In the genomic region with DNA sequence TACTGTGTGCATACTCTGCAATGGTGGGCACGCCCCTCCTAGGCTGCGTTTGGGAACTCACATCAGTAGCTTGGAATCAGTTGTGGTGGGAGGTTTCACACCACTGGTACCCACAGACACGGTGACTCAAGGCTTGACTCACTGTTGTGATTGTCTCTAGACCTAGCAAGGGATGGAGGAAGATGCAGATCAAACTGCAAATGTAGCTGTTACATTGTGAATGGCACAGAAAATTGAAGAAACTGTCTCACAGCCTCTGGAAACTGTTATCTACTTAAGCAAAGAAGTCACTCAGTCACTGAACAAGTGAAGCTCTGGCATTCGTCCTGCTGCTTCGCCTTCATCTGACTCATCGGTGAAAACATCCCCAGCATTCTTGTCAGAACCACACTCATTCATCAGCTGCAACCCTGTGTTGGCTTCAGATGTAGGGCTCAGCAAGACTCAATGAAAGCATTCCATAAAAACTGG, we compare ENCODE assay signal across 9 cellular contexts. TPM values are rescaled to one million over a fixed set of nuclear protein-coding genes. Genes with fewer than 3 reads are reported as not detected.
A peak's percentile ranks its signal among the peaks of the same experiment; 100 is the strongest.
DNase-seq lines count a peak whose midpoint lies in the region; ATAC-seq and TF ChIP-seq lines count a peak whose summit lies in the region.
"Had no signal": no experiment of that assay in that cellular context is flagged by ENCODE, and none has a peak within 500 bp of the region (broad histone marks: within the 10 kb centered on the region; RNA-seq: fewer than 3 reads in every experiment).

No MANE protein-coding gene starts in this region.

- peak; percentile 58 to 79 for DNase-seq in PC-9
- DNase-seq in activated effector memory CD4-positive, alpha-beta T cell treated with anti-CD3 and anti-CD28 coated beads, Interleukin-2, amount 50 U/mL, for 16 hours, result peak; percentile 87
- peak; percentile 99 for DNase-seq in kidney glomerular epithelial cell (lab: John Stamatoyannopoulos, UW)
- DNase-seq in stimulated activated CD8-positive, alpha-beta memory T cell treated with anti-CD3 and anti-CD28 coated beads, Interleukin-4, amount 100 ng/mL, for 48 hours, result peak; percentile 87
- no peak for DNase-seq in COLO668 (lab: John Stamatoyannopoulos, UW; ENCODE audit: unreplicated experiment)
- no peak for DNase-seq in NCI-H510A (lab: John Stamatoyannopoulos, UW)

- intact Hi-C loops in PC-9 (cut with micrococcal nuclease; ENCODE audit: unreplicated experiment), result no loop called here

- no peaks in the 10 kb centered on the region for H3K9me3 ChIP-seq in PC-9 (ENCODE audit: insufficient read depth, low read depth)
- H3K9me3 ChIP-seq: tibial artery had no signal

- H3K27me3 ChIP-seq in ACC112 (ENCODE audit: insufficient read depth, low read length), result peaks cover 12% of the 10 kb centered on the region; the same call in 1 of the 2 replicates
- no peaks in the 10 kb centered on the region for H3K27me3 ChIP-seq in PC-9 (ENCODE audit: insufficient read depth, low read depth)
- H3K27me3 ChIP-seq: tibial artery had no signal

- TF ChIP-seq CTCF in PC-9 (conservative IDR thresholded peaks at IDR 0.05), result no peak

- H3K4me3 ChIP-seq in ACC112 (ENCODE audit: low read depth, low read length) (no peak overlapping the region), PC-9 (no peak overlapping the region)
- H3K4me3 ChIP-seq: tibial artery had no signal

- CTCF ChIA-PET in PC-9 (lab: Charles Lee), result no interaction called here

- no peaks in the 10 kb centered on the region for H3K9me2 ChIP-seq in PC-9 (ENCODE audit: insufficient read depth)

- no peak overlapping the region for H2AFZ ChIP-seq in ACC112 (ENCODE audit: low read length, unreplicated experiment)
- no peak overlapping the region for H2AFZ ChIP-seq in PC-9

- peak overlapping the region; percentile 18; the same call in 1 of the 2 replicates for H3K27ac ChIP-seq in ACC112 (ENCODE audit: low read depth, low read length)
- H3K27ac ChIP-seq in PC-9, result no peak overlapping the region
- H3K27ac ChIP-seq: tibial artery had no signal

- H3K4me1 ChIP-seq in ACC112 (ENCODE audit: control insufficient read depth, insufficient read depth, low read length, unreplicated experiment) (peaks cover 28% of the 10 kb centered on the region), PC-9 (replicated peaks; ENCODE audit: insufficient read depth) (peaks cover 14% of the 10 kb centered on the region; the same call in 1 of the 2 replicates)

- H3K4me2 ChIP-seq in PC-9, result peak overlapping the region; percentile 11; the same call in 1 of the 2 replicates

- H3K79me2 ChIP-seq in ACC112 (ENCODE audit: control insufficient read depth, insufficient read depth, low read length, unreplicated experiment) (no peaks in the 10 kb centered on the region), PC-9 (ENCODE audit: low read depth) (no peaks in the 10 kb centered on the region)

- H3K36me3 ChIP-seq in ACC112 (ENCODE audit: insufficient read depth, low read length) (no peaks in the 10 kb centered on the region), PC-9 (ENCODE audit: low read depth) (no peaks in the 10 kb centered on the region)

- no TSS peak for BruUV-seq in PC-9 (replicated peaks; lab: Mats Ljungman, UMichigan)

- no peaks in the 10 kb centered on the region for H4K20me1 ChIP-seq in PC-9 (ENCODE audit: insufficient read depth)

- H3F3A ChIP-seq in PC-9 (ENCODE audit: insufficient read depth, low read depth), result peaks cover 12% of the 10 kb centered on the region; the same call in 1 of the 2 replicates

- no peak for ATAC-seq in GM19351 (IDR thresholded peaks at IDR 0.05; ENCODE audit: unreplicated experiment)

- POLR2A ChIA-PET in PC-9 (lab: Charles Lee; ENCODE audit: unreplicated experiment), result interaction anchor here (0.5 to 0.6 kb wide), 2 partner anchors 53 to 158 kb away, joined by 3 read pairs; no protein-coding TSS in a partner anchor

RNA-seq across cellular contexts. Expression of a gene that starts 59.5 kb away (rescaled TPM):
- 29.0 and 32.6 TPM in 2 replicates for total RNA-seq in PC-9 (2021)

Comparison
In these comparisons a context has a peak if more than half of its experiments do, and no peak if none do; other contexts are left out.
1. DNase-seq: peak in PC-9 (2 of 2), activated effector memory CD4-positive, alpha-beta T cell treated with anti-CD3 and anti-CD28 coated beads, Interleukin-2, amount 50 U/mL, for 16 hours (single experiment), kidney glomerular epithelial cell (single experiment) and stimulated activated CD8-positive, alpha-beta memory T cell treated with anti-CD3 and anti-CD28 coated beads, Interleukin-4, amount 100 ng/mL, for 48 hours (single experiment); none in COLO668 (single experiment) and NCI-H510A (single experiment).